In genomic region chr12:92551853-92552397, GRCh38 we compare ENCODE assay signal across 8 cellular contexts.
A peak's percentile ranks its signal among the peaks of the same experiment; 100 is the strongest.
DNase-seq lines count a peak whose midpoint lies in the region; ATAC-seq, FAIRE-seq and TF ChIP-seq lines count a peak whose summit lies in the region.

No MANE protein-coding gene starts in this region.

- intact Hi-C loops in upper lobe of right lung (cut with DNase I): no loop called here

- H3K9me3 ChIP-seq in esophagus (ENCODE audit: control insufficient read depth in 2 of 2, insufficient read depth in 1 of 2, low read depth in 1 of 2, low read length in 1 of 2) (no peaks in the 10 kb centered on the region), upper lobe of right lung (no peaks in the 10 kb centered on the region)

- H3K4me3 ChIP-seq in esophagus (ENCODE audit: low read depth in 1 of 2, low read length in 2 of 2) (no peak overlapping the region), upper lobe of right lung (no peak overlapping the region), H7 (ENCODE audit: insufficient read depth, low read depth, low read length) (no peak overlapping the region)

- ATAC-seq in GM18502 (IDR thresholded peaks at IDR 0.05; ENCODE audit: poor library complexity, unreplicated experiment): peak; percentile 73
- ATAC-seq in GM21528 (IDR thresholded peaks at IDR 0.05; ENCODE audit: low FRiP score, unreplicated experiment): peak; percentile 68
- no peak for ATAC-seq in upper lobe of right lung

- H3K4me1 ChIP-seq in esophagus (ENCODE audit: control insufficient read depth in 2 of 2, insufficient read depth in 2 of 2, low read length in 1 of 2) (peaks cover 2 to 13% of the 10 kb centered on the region in 2 donors), upper lobe of right lung (peaks cover 8% of the 10 kb centered on the region)

- TF ChIP-seq CTCF in upper lobe of right lung (IDR thresholded peaks at IDR 0.05): no peak

- FAIRE-seq in HTR-8/SVneo (lab: Jason Lieb, UNC) (no peak), urothelium cell line (lab: Jason Lieb, UNC) (no peak)

- H3K27me3 ChIP-seq in esophagus (ENCODE audit: control insufficient read depth in 1 of 2, insufficient read depth in 2 of 2, low read length in 2 of 2): no peaks in the 10 kb centered on the region
- H3K27me3 ChIP-seq in upper lobe of right lung: no peaks in the 10 kb centered on the region
- H3K27me3 ChIP-seq in H7 (ENCODE audit: control insufficient read depth, insufficient read depth, low read length): no peaks in the 10 kb centered on the region

- DNase-seq in HTR-8/SVneo (ENCODE audit: insufficient read length, low spot score): peak; percentile 33
- DNase-seq in urothelium cell line (ENCODE audit: low spot score): peak; percentile 54
- DNase-seq in upper lobe of right lung: no peak
- no peak for DNase-seq in activated CD8-positive, alpha-beta memory T cell treated with anti-CD3 and anti-CD28 coated beads, Interleukin-2, amount 50 U/mL, for 4 hours
- no peak for DNase-seq in H7

- H3K36me3 ChIP-seq in esophagus (ENCODE audit: control insufficient read depth in 2 of 2, insufficient read depth in 2 of 2, low read length in 1 of 2) (no peaks in the 10 kb centered on the region), upper lobe of right lung (no peaks in the 10 kb centered on the region), H7 (replicated peaks; ENCODE audit: control insufficient read depth, insufficient read depth, low read length) (no peaks in the 10 kb centered on the region)

- H3K27ac ChIP-seq in esophagus (ENCODE audit: low read depth in 2 of 2, low read length in 1 of 2) (peak overlapping the region; percentile 26 to 47), upper lobe of right lung (no peak overlapping the region)

Comparison
In these comparisons a context has a peak if more than half of its experiments do, and no peak if none do; other contexts are left out.
1. DNase-seq: peak in HTR-8/SVneo (single experiment) and urothelium cell line (single experiment); none in upper lobe of right lung (single experiment), activated CD8-positive, alpha-beta memory T cell treated with anti-CD3 and anti-CD28 coated beads, Interleukin-2, amount 50 U/mL, for 4 hours (single experiment) and H7 (single experiment).